ENCODE assay signal across 28 cellular contexts in the genomic region with DNA sequence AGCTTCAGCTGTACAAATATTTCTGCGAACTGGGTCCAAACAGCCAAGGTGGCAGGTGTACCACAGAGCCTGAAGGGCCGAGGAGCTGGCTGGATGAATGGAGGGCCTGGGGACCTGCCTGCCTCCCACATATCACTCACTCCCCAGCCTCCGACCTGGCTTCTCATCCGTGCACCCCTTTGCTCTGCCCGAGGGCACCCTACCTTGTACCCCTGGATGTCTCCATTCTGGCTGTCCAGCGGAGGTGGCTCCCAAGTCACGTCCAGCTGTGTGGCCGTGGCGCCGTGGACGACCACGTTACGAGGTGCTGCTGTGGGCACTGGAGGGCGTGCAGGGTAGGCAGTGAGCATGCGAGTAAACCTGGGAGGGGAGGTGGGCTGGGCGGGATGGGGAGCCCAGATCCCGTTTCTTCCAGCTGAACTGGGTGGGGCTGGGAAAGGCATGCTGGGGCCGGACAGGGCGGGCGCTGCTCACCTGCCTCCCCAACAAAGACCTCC.
"Had no signal": no experiment of that assay in that cellular context is flagged by ENCODE, and none has a peak within 500 bp of the region (broad histone marks: within the 10 kb centered on the region; RNA-seq: fewer than 3 reads in every experiment).

No MANE protein-coding gene starts in this region.

- H3K36me3 ChIP-seq: left lung, lower lobe of right lung, neutrophil, right atrium auricular region, sigmoid colon, spleen, suprapubic skin, thoracic aorta, tibial artery, vagina had no signal

- H3K27me3 Mint-ChIP-seq: naive thymus-derived CD8-positive, alpha-beta T cell; stimulated activated naive CD8-positive, alpha-beta T cell treated with anti-CD3 and anti-CD28 coated beads, Interleukin-15, Interleukin-2, amounts not matched to agents 100 ng/mL and 50 ng/mL, for 24 hours had no signal

- H3K27me3 ChIP-seq: neutrophil, right atrium auricular region, sigmoid colon, spleen, suprapubic skin, vagina had no signal

- H3K9me3 ChIP-seq: left lung, lower lobe of right lung, neutrophil, right atrium auricular region, sigmoid colon, spleen, suprapubic skin, thoracic aorta, tibial artery, vagina had no signal

- DNase-seq: immature natural killer cell; kidney; left colon; left lung; lower lobe of right lung; mammary epithelial cell; mesenchymal stem cell; naive thymus-derived CD8-positive, alpha-beta T cell; occipital lobe; sigmoid colon; small intestine; spleen; stimulated activated CD4-positive, alpha-beta T cell treated with anti-CD3 and anti-CD28 coated beads, Interleukin-4, amount 100 ng/mL, for 24 hours; stimulated activated naive CD4-positive, alpha-beta T cell; tibial artery; trophoblast cell had no signal

- H3K4me3 Mint-ChIP-seq: immature natural killer cell; naive thymus-derived CD8-positive, alpha-beta T cell; nephron; neural crest cell; stimulated activated effector memory CD8-positive, alpha-beta T cell treated with anti-CD3 and anti-CD28 coated beads, Interleukin-12 subunit alpha, Interleukin-12 subunit beta, amount 100 ng/mL, for 72 hours; stimulated activated naive CD8-positive, alpha-beta T cell treated with anti-CD3 and anti-CD28 coated beads, Interleukin-15, Interleukin-2, amounts not matched to agents 100 ng/mL and 50 ng/mL, for 24 hours had no signal

- FAIRE-seq: islet of Langerhans, kidney, small intestine had no signal

- H3K27ac ChIP-seq: left lung, lower lobe of right lung, neutrophil, parathyroid adenoma, right atrium auricular region, sigmoid colon, spleen, suprapubic skin, thoracic aorta, tibial artery, vagina had no signal

- H3K9me3 Mint-ChIP-seq: naive thymus-derived CD8-positive, alpha-beta T cell; nephron; neural crest cell; stimulated activated effector memory CD8-positive, alpha-beta T cell treated with anti-CD3 and anti-CD28 coated beads, Interleukin-12 subunit alpha, Interleukin-12 subunit beta, amount 100 ng/mL, for 72 hours; stimulated activated naive CD8-positive, alpha-beta T cell treated with anti-CD3 and anti-CD28 coated beads, Interleukin-15, Interleukin-2, amounts not matched to agents 100 ng/mL and 50 ng/mL, for 24 hours had no signal

- ATAC-seq: left colon; left lung; lower lobe of right lung; naive thymus-derived CD8-positive, alpha-beta T cell; stimulated activated effector memory CD8-positive, alpha-beta T cell treated with anti-CD3 and anti-CD28 coated beads, Interleukin-12 subunit alpha, Interleukin-12 subunit beta, amount 100 ng/mL, for 72 hours had no signal

- H3K4me3 ChIP-seq: left lung, lower lobe of right lung, right atrium auricular region, sigmoid colon, spleen, suprapubic skin, thoracic aorta, tibial artery, vagina had no signal

- H3K4me1 Mint-ChIP-seq: immature natural killer cell; naive thymus-derived CD8-positive, alpha-beta T cell; nephron; neural crest cell; stimulated activated effector memory CD8-positive, alpha-beta T cell treated with anti-CD3 and anti-CD28 coated beads, Interleukin-12 subunit alpha, Interleukin-12 subunit beta, amount 100 ng/mL, for 72 hours had no signal

- H3K4me1 ChIP-seq: left lung, lower lobe of right lung, parathyroid adenoma, right atrium auricular region, sigmoid colon, spleen, suprapubic skin, tibial artery, vagina had no signal

- H3K27ac Mint-ChIP-seq: immature natural killer cell; naive thymus-derived CD8-positive, alpha-beta T cell; nephron; progenitor cell of endocrine pancreas; stimulated activated effector memory CD8-positive, alpha-beta T cell treated with anti-CD3 and anti-CD28 coated beads, Interleukin-12 subunit alpha, Interleukin-12 subunit beta, amount 100 ng/mL, for 72 hours; stimulated activated naive CD8-positive, alpha-beta T cell treated with anti-CD3 and anti-CD28 coated beads, Interleukin-15, Interleukin-2, amounts not matched to agents 100 ng/mL and 50 ng/mL, for 24 hours had no signal

- H3K36me3 Mint-ChIP-seq: immature natural killer cell; stimulated activated effector memory CD8-positive, alpha-beta T cell treated with anti-CD3 and anti-CD28 coated beads, Interleukin-12 subunit alpha, Interleukin-12 subunit beta, amount 100 ng/mL, for 72 hours had no signal
